ENCODE assay signal across 1 cellular context in genomic region chr11:125111341-125112234, GRCh38.
TF ChIP-seq lines count a peak whose summit lies in the region.

TMEM218 (minus strand) TSS chr11:125111626; CDS start chr11:125102241, 9,385 bp downstream.

TF ChIP-seq in HepG2, 621 proteins besides CTCF, POLR2A, EP300 and RAD21 (continued from another document and continues in another):
- TF ChIP-seq ZNF318 (CRISPR knock-in tag; IDR thresholded peaks at IDR 0.05) (no peak), ZNF709 (CRISPR knock-in tag; IDR thresholded peaks at IDR 0.05) (no peak; the same call in 1 of the 2 replicates), ZNF589 (CRISPR knock-in tag; conservative IDR thresholded peaks at IDR 0.05) (no peak), POLR2AphosphoS2 (IDR thresholded peaks at IDR 0.05; ENCODE audit: low read depth, low read length) (no peak), ATF2 (CRISPR knock-in tag; IDR thresholded peaks at IDR 0.05) (0 out of 2 replicates have a peak, but pooled peaks have one; percentile 23), ZNF138 (CRISPR knock-in tag; IDR thresholded peaks at IDR 0.05; ENCODE audit: low read depth) (no peak), ZNF773 (CRISPR knock-in tag; IDR thresholded peaks at IDR 0.05; ENCODE audit: borderline replicate concordance) (no peak), WIZ (CRISPR knock-in tag; IDR thresholded peaks at IDR 0.05) (peak; percentile 71; the same call in 1 of the 2 replicates), CAMTA2 (CRISPR knock-in tag; IDR thresholded peaks at IDR 0.05; ENCODE audit: borderline replicate concordance) (no peak), NFYC (CRISPR knock-in tag; IDR thresholded peaks at IDR 0.05) (peak; percentile 98), RNF219 (CRISPR knock-in tag; IDR thresholded peaks at IDR 0.05) (no peak), ZNF432 (CRISPR knock-in tag; IDR thresholded peaks at IDR 0.05; ENCODE audit: borderline replicate concordance) (no peak), ZNF136 (CRISPR knock-in tag; IDR thresholded peaks at IDR 0.05; ENCODE audit: low read depth) (peak; percentile 79; the same call in 1 of the 2 replicates), ZNF883 (CRISPR knock-in tag; IDR thresholded peaks at IDR 0.05; ENCODE audit: not compliant biosample characterization) (peak; percentile 35), ZBTB21 (CRISPR knock-in tag; IDR thresholded peaks at IDR 0.05) (no peak), NR1H2 (CRISPR knock-in tag; IDR thresholded peaks at IDR 0.05; ENCODE audit: borderline replicate concordance, low read depth) (no peak), STAG1 (CRISPR knock-in tag; IDR thresholded peaks at IDR 0.05) (no peak), ZNF337 (CRISPR knock-in tag; IDR thresholded peaks at IDR 0.05; ENCODE audit: borderline replicate concordance, low read depth) (peak; percentile 71; the same call in 1 of the 2 replicates), TGIF2 (CRISPR knock-in tag; IDR thresholded peaks at IDR 0.05) (0 out of 2 replicates have a peak, but pooled peaks have one; percentile 50), GABPB1 (CRISPR knock-in tag; IDR thresholded peaks at IDR 0.05) (peak; percentile 94), GMEB1 (CRISPR knock-in tag; IDR thresholded peaks at IDR 0.05; ENCODE audit: borderline replicate concordance) (peak; percentile 67; the same call in 1 of the 2 replicates), ZNF282 (IDR thresholded peaks at IDR 0.05; ENCODE audit: partially characterized antibody) (no peak), POLR2AphosphoS5 (IDR thresholded peaks at IDR 0.05; ENCODE audit: low read depth, low read length) (peak; percentile 68), ZNF431 (CRISPR knock-in tag; IDR thresholded peaks at IDR 0.05; ENCODE audit: borderline replicate concordance, low read depth) (no peak), ZNF570 (CRISPR knock-in tag; IDR thresholded peaks at IDR 0.05; ENCODE audit: borderline replicate concordance) (no peak), ZNF564 (CRISPR knock-in tag; IDR thresholded peaks at IDR 0.05) (no peak), TBX2 (CRISPR knock-in tag; IDR thresholded peaks at IDR 0.05; ENCODE audit: borderline replicate concordance) (peak; percentile 90), PRDM4 (CRISPR knock-in tag; IDR thresholded peaks at IDR 0.05; ENCODE audit: borderline replicate concordance) (no peak), MYC (CRISPR knock-in tag; IDR thresholded peaks at IDR 0.05; ENCODE audit: borderline replicate concordance) (no peak; the same call in 1 of the 2 replicates), NCOA5 (CRISPR knock-in tag; IDR thresholded peaks at IDR 0.05) (no peak), YY1 (IDR thresholded peaks at IDR 0.05; ENCODE audit: insufficient read depth, insufficient replicate concordance, low read depth, low read length) (no peak), KDM2A (CRISPR knock-in tag; IDR thresholded peaks at IDR 0.05; ENCODE audit: borderline replicate concordance, low read depth) (peak; percentile 24; the same call in 1 of the 2 replicates), KAT8 (CRISPR knock-in tag; IDR thresholded peaks at IDR 0.05) (peak; percentile 78), ZNF543 (CRISPR knock-in tag; IDR thresholded peaks at IDR 0.05) (no peak), MTF1 (CRISPR knock-in tag; IDR thresholded peaks at IDR 0.05) (no peak), ZNF143 (CRISPR knock-in tag; IDR thresholded peaks at IDR 0.05) (peak; percentile 61), ATF7-NPFF (CRISPR knock-in tag; IDR thresholded peaks at IDR 0.05; ENCODE audit: low read depth) (no peak), SRSF9 (IDR thresholded peaks at IDR 0.05; ENCODE audit: borderline replicate concordance, insufficient read depth, low read depth, low read length, poor library complexity, severe bottlenecking) (no peak), SRY (CRISPR knock-in tag; IDR thresholded peaks at IDR 0.05) (no peak), FUBP1 (CRISPR knock-in tag; IDR thresholded peaks at IDR 0.05; ENCODE audit: borderline replicate concordance) (no peak), SKIL (CRISPR knock-in tag; IDR thresholded peaks at IDR 0.05; ENCODE audit: borderline replicate concordance) (no peak), RBFOX2 (IDR thresholded peaks at IDR 0.05; ENCODE audit: low read depth, low read length) (peak; percentile 54; the same call in 1 of the 2 replicates)
